Comparison of ENCODE assay signal across 8 cellular contexts in the genomic region with DNA sequence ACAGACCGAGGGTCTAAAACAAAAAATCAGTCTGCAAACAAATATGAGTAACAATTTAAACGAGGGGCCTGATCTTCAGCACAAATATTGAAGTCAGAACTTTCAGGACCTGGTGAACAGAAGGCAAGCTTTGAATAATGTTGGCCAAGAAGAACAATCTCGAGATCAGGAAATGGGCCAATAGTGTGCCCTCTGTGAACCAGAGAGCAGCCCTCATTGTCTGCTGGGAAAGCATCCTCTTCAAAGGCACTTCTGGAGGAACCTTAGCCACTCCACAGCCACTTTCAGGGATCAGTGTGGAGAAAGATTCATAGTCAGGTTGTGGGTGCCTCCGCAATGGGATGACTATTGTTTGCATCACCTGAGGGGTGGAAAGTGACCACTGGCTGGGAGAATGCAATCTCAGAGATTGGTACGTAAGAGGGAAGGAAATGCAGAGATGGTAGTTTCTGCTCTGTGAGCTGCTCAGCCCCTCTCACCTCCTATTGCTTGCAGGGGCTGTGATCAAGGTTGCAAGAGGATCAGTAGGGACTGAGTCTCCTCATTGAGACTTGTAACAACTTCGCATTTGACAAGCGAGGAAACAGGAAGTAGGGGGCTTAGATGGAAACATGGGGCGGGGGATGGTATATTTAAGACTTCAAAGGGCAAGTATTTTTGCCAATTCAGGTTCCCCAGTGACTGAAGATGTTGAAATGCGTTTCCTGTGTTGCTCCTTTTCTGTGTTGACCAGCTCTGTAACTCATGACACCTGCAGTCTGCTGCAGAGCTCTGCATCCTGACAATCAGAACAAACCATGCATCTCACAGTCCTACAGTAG. TPM values are rescaled to one million over a fixed set of nuclear protein-coding genes. Genes with fewer than 3 reads are reported as not detected.
DNase-seq lines count a peak whose midpoint lies in the region; ATAC-seq and TF ChIP-seq lines count a peak whose summit lies in the region.

No MANE protein-coding gene starts in this region.

- no peaks in the 10 kb centered on the region for H3K36me3 Mint-ChIP-seq in activated CD8-positive, alpha-beta T cell treated with anti-CD3 and anti-CD28 coated beads for 36 hours (ENCODE audit: low read depth)
- H3K36me3 Mint-ChIP-seq in nephron progenitor cell (ENCODE audit: low read depth), result peaks cover 4% of the 10 kb centered on the region

- peak overlapping the region; percentile 78 for H3K27ac Mint-ChIP-seq in activated CD8-positive, alpha-beta T cell treated with anti-CD3 and anti-CD28 coated beads for 36 hours
- H3K27ac Mint-ChIP-seq in nephron progenitor cell, result peak overlapping the region; percentile 78

- no peak overlapping the region for H3K4me3 ChIP-seq in GM12865 (ENCODE audit: low read depth, low read length)

- peak; percentile 9 for DNase-seq in GM12865 (ENCODE audit: low read depth)
- DNase-seq in HT1080 (ENCODE audit: low read depth), result peak; percentile 18
- peak; percentile 33 for DNase-seq in activated CD8-positive, alpha-beta T cell treated with anti-CD3 and anti-CD28 coated beads for 36 hours
- no peak for DNase-seq in nephron progenitor cell
- no peak for DNase-seq in left lobe of liver (ENCODE audit: low spot score)
- no peak for DNase-seq in NCI-H345 (lab: John Stamatoyannopoulos, UW)
- DNase-seq in DMS153 (lab: John Stamatoyannopoulos, UW), result no peak

- CTCF ChIA-PET in activated CD8-positive, alpha-beta T cell treated with anti-CD3 and anti-CD28 coated beads for 36 hours (lab: Charles Lee), result no interaction called here

- H3K27me3 Mint-ChIP-seq in activated CD8-positive, alpha-beta T cell treated with anti-CD3 and anti-CD28 coated beads for 36 hours, result no peaks in the 10 kb centered on the region
- no peaks in the 10 kb centered on the region for H3K27me3 Mint-ChIP-seq in nephron progenitor cell (ENCODE audit: low read depth, poor library complexity)

- H3K4me3 Mint-ChIP-seq in activated CD8-positive, alpha-beta T cell treated with anti-CD3 and anti-CD28 coated beads for 36 hours, result no peak overlapping the region
- H3K4me3 Mint-ChIP-seq in nephron progenitor cell, result no peak overlapping the region

- ATAC-seq in activated CD8-positive, alpha-beta T cell treated with anti-CD3 and anti-CD28 coated beads for 36 hours, result peak; percentile 85
- no peak for ATAC-seq in left lobe of liver
- no peak for ATAC-seq in HG03095 (IDR thresholded peaks at IDR 0.05; ENCODE audit: unreplicated experiment)

- H3K4me1 Mint-ChIP-seq in activated CD8-positive, alpha-beta T cell treated with anti-CD3 and anti-CD28 coated beads for 36 hours (ENCODE audit: low read depth), result peaks cover 23% of the 10 kb centered on the region
- H3K4me1 Mint-ChIP-seq in nephron progenitor cell, result peaks cover 29% of the 10 kb centered on the region

- H3K9me3 Mint-ChIP-seq in activated CD8-positive, alpha-beta T cell treated with anti-CD3 and anti-CD28 coated beads for 36 hours, result peaks cover 5% of the 10 kb centered on the region
- peaks cover 20% of the 10 kb centered on the region for H3K9me3 Mint-ChIP-seq in nephron progenitor cell

- POLR2A ChIA-PET in activated CD8-positive, alpha-beta T cell treated with anti-CD3 and anti-CD28 coated beads for 36 hours (lab: Charles Lee), result interaction anchor here (1.2 to 1.5 kb wide), 3 partner anchors 27 to 29 kb away, joined by 3 to 8 read pairs (median 5); partner anchors contain the start of gene IFRD1

- intact Hi-C loops in activated CD8-positive, alpha-beta T cell treated with anti-CD3 and anti-CD28 coated beads for 36 hours (cut with micrococcal nuclease), result no loop called here

- no peak for TF ChIP-seq CTCF in GM12865 (IDR thresholded peaks at IDR 0.05; ENCODE audit: insufficient read depth, low read depth, low read length, missing control alignments)
- TF ChIP-seq CTCF in activated CD8-positive, alpha-beta T cell treated with anti-CD3 and anti-CD28 coated beads for 36 hours (IDR thresholded peaks at IDR 0.05), result no peak
- TF ChIP-seq CTCF in nephron progenitor cell (IDR thresholded peaks at IDR 0.05), result no peak

RNA-seq across cellular contexts. Expression of gene IFRD1, which starts 28.4 kb away (rescaled TPM):
- total RNA-seq in HT1080 (2014; rRNA removed; shearing (Covaris generic)), result 33.7 and 35.7 TPM in 2 replicates
- 39.2 and 45.8 TPM in 2 replicates for polyA plus RNA-seq in HT1080 (2015; cell fraction: cytosol; rRNA removed)
- 73.0 and 80.3 TPM in 2 replicates for polyA plus RNA-seq in HT1080 (2015; cell fraction: nucleus; rRNA removed)
- 10 to 100 TPM; 54.1 to 54.5 TPM for total RNA-seq in activated CD8-positive, alpha-beta T cell treated with anti-CD3 and anti-CD28 coated beads for 36 hours
- 27.6 TPM for total RNA-seq in left lobe of liver

RNA-seq across cellular contexts. Expression of gene LSMEM1, which starts 58.9 kb away (rescaled TPM):
- total RNA-seq in HT1080 (2014; rRNA removed; shearing (Covaris generic)), result 0.37 and 0.43 TPM in 2 replicates
- polyA plus RNA-seq in HT1080 (2015; cell fraction: cytosol; rRNA removed), result 0.17 and 0.50 TPM in 2 replicates
- polyA plus RNA-seq in HT1080 (2015; cell fraction: nucleus; rRNA removed), result 1.4 and 4.2 TPM in 2 replicates
- under 1 TPM; 0.52 to 0.96 TPM for total RNA-seq in activated CD8-positive, alpha-beta T cell treated with anti-CD3 and anti-CD28 coated beads for 36 hours
- total RNA-seq in left lobe of liver, result 3.9 TPM

Comparison
In these comparisons a context has a peak if more than half of its experiments do, and no peak if none do; other contexts are left out.
1. DNase-seq: peak in GM12865 (single experiment), HT1080 (single experiment) and activated CD8-positive, alpha-beta T cell treated with anti-CD3 and anti-CD28 coated beads for 36 hours (single experiment); none in nephron progenitor cell (single experiment), left lobe of liver (single experiment), NCI-H345 (single experiment) and DMS153 (single experiment).